Comparison of ENCODE assay signal across 34 cellular contexts in the genomic region with DNA sequence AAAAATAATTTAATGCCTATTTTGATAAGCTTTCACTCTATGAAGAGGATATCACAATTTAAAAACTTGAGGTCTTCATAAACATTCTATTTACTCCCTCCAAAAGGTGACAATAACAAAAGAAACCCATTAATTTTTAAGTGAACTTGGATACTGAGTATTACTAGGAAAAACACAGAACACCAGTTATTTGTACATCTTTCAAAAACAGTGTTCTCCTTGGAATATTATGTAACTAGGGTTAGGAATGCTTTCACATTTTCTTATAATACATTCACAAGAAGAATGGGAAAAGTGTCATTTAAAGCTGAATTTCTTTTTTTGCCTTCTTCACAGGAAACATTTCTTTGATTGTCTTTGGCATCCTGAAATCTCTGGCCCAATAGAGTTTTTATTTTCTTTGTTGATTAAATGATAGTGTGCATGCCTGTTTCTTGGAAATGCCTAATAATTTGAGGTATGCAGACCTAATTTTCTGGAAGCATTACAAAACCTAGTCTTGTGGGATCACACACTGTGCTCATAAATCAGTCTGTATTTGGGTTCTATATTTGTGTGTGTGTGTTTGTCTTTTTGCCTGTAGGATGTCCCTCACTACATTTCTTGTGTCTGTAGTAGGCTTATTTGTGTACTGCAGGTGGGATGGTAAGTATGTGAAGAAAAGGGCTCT.
DNase-seq lines count a peak whose midpoint lies in the region; ATAC-seq, FAIRE-seq and TF ChIP-seq lines count a peak whose summit lies in the region.
"Had no signal": no experiment of that assay in that cellular context is flagged by ENCODE, and none has a peak within 500 bp of the region (broad histone marks: within the 10 kb centered on the region; RNA-seq: fewer than 3 reads in every experiment).

No MANE protein-coding gene starts in this region.

- peaks cover 16% of the 10 kb centered on the region for H3K4me1 ChIP-seq in psoas muscle
- H3K4me1 ChIP-seq: breast epithelium had no signal

- intact Hi-C loops in psoas muscle (cut with DNase I), result no loop called here

- no peak overlapping the region for H3K4me3 Mint-ChIP-seq in activated T-cell treated with anti-CD3 and anti-CD28 coated beads, Interleukin-2, amount 50 U/mL, for 24 hours
- H3K4me3 Mint-ChIP-seq in central memory CD8-positive, alpha-beta T cell, result no peak overlapping the region
- H3K4me3 Mint-ChIP-seq: activated naive CD4-positive, alpha-beta T cell treated with anti-CD3 and anti-CD28 coated beads, Interleukin-2, amount 10 ng/mL, durations not matched to agents 7 days and 5 days; CD8-positive, alpha-beta T cell; stimulated activated naive CD8-positive, alpha-beta T cell treated with anti-CD3 and anti-CD28 coated beads, Interleukin-15, Interleukin-2, amounts not matched to agents 100 ng/mL and 50 ng/mL, for 24 hours had no signal

- no peaks in the 10 kb centered on the region for H3K27me3 Mint-ChIP-seq in activated T-cell treated with anti-CD3 and anti-CD28 coated beads, Interleukin-2, amount 50 U/mL, for 24 hours
- H3K27me3 Mint-ChIP-seq in central memory CD8-positive, alpha-beta T cell, result no peaks in the 10 kb centered on the region
- H3K27me3 Mint-ChIP-seq: activated naive CD4-positive, alpha-beta T cell treated with anti-CD3 and anti-CD28 coated beads, Interleukin-2, amount 10 ng/mL, durations not matched to agents 7 days and 5 days; stimulated activated naive CD8-positive, alpha-beta T cell treated with anti-CD3 and anti-CD28 coated beads, Interleukin-15, Interleukin-2, amounts not matched to agents 100 ng/mL and 50 ng/mL, for 24 hours; T-helper 17 cell had no signal

- H3K9me3 Mint-ChIP-seq in activated T-cell treated with anti-CD3 and anti-CD28 coated beads, Interleukin-2, amount 50 U/mL, for 24 hours, result no peaks in the 10 kb centered on the region
- H3K9me3 Mint-ChIP-seq in central memory CD8-positive, alpha-beta T cell, result no peaks in the 10 kb centered on the region
- H3K9me3 Mint-ChIP-seq: activated naive CD4-positive, alpha-beta T cell treated with anti-CD3 and anti-CD28 coated beads, Interleukin-2, amount 10 ng/mL, durations not matched to agents 7 days and 5 days; CD8-positive, alpha-beta T cell; stimulated activated naive CD8-positive, alpha-beta T cell treated with anti-CD3 and anti-CD28 coated beads, Interleukin-15, Interleukin-2, amounts not matched to agents 100 ng/mL and 50 ng/mL, for 24 hours had no signal

- FAIRE-seq in G401.6 (lab: Jason Lieb, UNC), result peak; percentile 13
- FAIRE-seq: GM12891 had no signal

- H3K4me1 Mint-ChIP-seq in activated T-cell treated with anti-CD3 and anti-CD28 coated beads, Interleukin-2, amount 50 U/mL, for 24 hours (ENCODE audit: low read depth), result peaks cover 45% of the 10 kb centered on the region
- H3K4me1 Mint-ChIP-seq in central memory CD8-positive, alpha-beta T cell, result peaks cover 46% of the 10 kb centered on the region

- DNase-seq in activated T-cell treated with anti-CD3 and anti-CD28 coated beads, Interleukin-2, amount 50 U/mL, for 24 hours, result no peak
- DNase-seq in activated T-cell treated with anti-CD3 and anti-CD28 coated beads, Interleukin-2, amount 50 U/mL, for 1 hour, result no peak
- DNase-seq in central memory CD8-positive, alpha-beta T cell (ENCODE audit: low spot score in 2 of 2), result no peak
- DNase-seq in psoas muscle, result no peak
- DNase-seq in NCI-H524 treated with DMSO at 0.1 percent for 48 hours (lab: John Stamatoyannopoulos, UW), result no peak
- no peak for DNase-seq in stimulated activated CD4-positive, alpha-beta T cell treated with anti-CD3 and anti-CD28 coated beads, Interleukin-12 subunit alpha, Interleukin-12 subunit beta, amount 100 ng/mL, for 4 hours
- DNase-seq: 8988T; activated CD4-positive, alpha-beta T cell treated with anti-CD3 and anti-CD28 coated beads, Interleukin-2, amount 50 U/mL, for 48 hours; activated CD4-positive, CD25-positive, alpha-beta regulatory T cell treated with anti-CD3 and anti-CD28 coated beads, Interleukin-2, amount 50 U/mL, for 72 hours; activated CD8-positive, alpha-beta memory T cell treated with anti-CD3 and anti-CD28 coated beads, Interleukin-2, amount 50 U/mL, for 4 hours; activated naive CD4-positive, alpha-beta T cell treated with anti-CD3 and anti-CD28 coated beads, Interleukin-2, amount 10 ng/mL, durations not matched to agents 7 days and 5 days; CD8-positive, alpha-beta T cell; DMS 273 treated with DMSO at 0.1 percent for 48 hours; erythroblast; IMR-90; islet precursor cell; left ventricle myocardium superior; NCI-H1436 treated with DMSO at 0.1 percent for 48 hours; NCI-H2081 treated with DMSO at 0.1 percent for 48 hours; NCI-H2227 treated with DMSO at 0.1 percent for 48 hours; NCI-H526 treated with DMSO at 0.1 percent for 48 hours; NK-92 treated with Interleukin-12 subunit alpha and Interleukin-12 subunit beta, amount 100 ng/mL, for 24 hours; PC-9; stimulated activated CD4-positive, alpha-beta T cell treated with anti-CD3 and anti-CD28 coated beads, Interleukin-1b, Interleukin-23, amount 100 ng/mL, for 48 hours; T-helper 17 cell had no signal

- H3K27ac ChIP-seq in psoas muscle, result peak overlapping the region; percentile 11
- H3K27ac ChIP-seq: breast epithelium, PC-9 had no signal

- H3K9me3 ChIP-seq in psoas muscle, result no peaks in the 10 kb centered on the region
- H3K9me3 ChIP-seq: breast epithelium, HAP-1, thoracic aorta had no signal

- peaks cover 71% of the 10 kb centered on the region for H3K36me3 Mint-ChIP-seq in activated T-cell treated with anti-CD3 and anti-CD28 coated beads, Interleukin-2, amount 50 U/mL, for 24 hours (ENCODE audit: low read depth)
- H3K36me3 Mint-ChIP-seq in central memory CD8-positive, alpha-beta T cell (ENCODE audit: insufficient read depth), result peaks cover 43% of the 10 kb centered on the region

- ATAC-seq in central memory CD8-positive, alpha-beta T cell (replicated peaks; ENCODE audit: extremely low read depth, poor library complexity, severe bottlenecking), result no peak
- ATAC-seq in psoas muscle (no peak), HG03135 (IDR thresholded peaks at IDR 0.05; ENCODE audit: unreplicated experiment) (no peak)
- ATAC-seq: CD8-positive, alpha-beta T cell; left ventricle myocardium superior; T-helper 17 cell had no signal

- peaks cover 3 to 49% of the 10 kb centered on the region in 2 donors for H3K36me3 ChIP-seq in psoas muscle (ENCODE audit: insufficient read depth in 1 of 2, low read depth in 1 of 2)
- H3K36me3 ChIP-seq: thoracic aorta had no signal

- peak overlapping the region; percentile 73 for H3K27ac Mint-ChIP-seq in activated T-cell treated with anti-CD3 and anti-CD28 coated beads, Interleukin-2, amount 50 U/mL, for 24 hours
- peak overlapping the region; percentile 8 for H3K27ac Mint-ChIP-seq in central memory CD8-positive, alpha-beta T cell (ENCODE audit: low read depth)
- H3K27ac Mint-ChIP-seq: CD8-positive, alpha-beta T cell; stimulated activated naive CD8-positive, alpha-beta T cell treated with anti-CD3 and anti-CD28 coated beads, Interleukin-15, Interleukin-2, amounts not matched to agents 100 ng/mL and 50 ng/mL, for 24 hours; T-helper 17 cell had no signal

- H3K27me3 ChIP-seq in psoas muscle (ENCODE audit: insufficient read depth in 3 of 3, low read length in 2 of 3), result no peaks in the 10 kb centered on the region
- H3K27me3 ChIP-seq: breast epithelium had no signal

- no peak overlapping the region for H3K4me3 ChIP-seq in psoas muscle
- H3K4me3 ChIP-seq: breast epithelium, coronary artery, HAP-1, PC-9, smooth muscle cell, thoracic aorta had no signal

- TF ChIP-seq CTCF in psoas muscle (IDR thresholded peaks at IDR 0.05), result no peak
